ENCODE assay signal across 18 cellular contexts in genomic region chr16:22675745-22676540, GRCh38.
"Had no signal": no experiment of that assay in that cellular context is flagged by ENCODE, and none has a peak within 500 bp of the region (broad histone marks: within the 10 kb centered on the region; RNA-seq: fewer than 3 reads in every experiment).

No MANE protein-coding gene starts in this region.

- H3K27me3 ChIP-seq: gastrocnemius medialis, upper lobe of right lung, vagina had no signal

- H3K79me2 ChIP-seq: parathyroid adenoma had no signal

- H3K9ac ChIP-seq: parathyroid adenoma had no signal

- H2AFZ ChIP-seq: parathyroid adenoma had no signal

- H3K4me1 ChIP-seq: parathyroid adenoma, prostate gland, tibial nerve, upper lobe of right lung, vagina had no signal

- DNase-seq: dorsolateral prefrontal cortex; effector CD4-positive, alpha-beta T cell; foreskin fibroblast; gastrocnemius medialis; natural killer cell; occipital lobe; right cardiac atrium; stimulated activated CD4-positive, alpha-beta T cell treated with anti-CD3 and anti-CD28 coated beads, Interleukin-15, amount 100 ng/mL, for 24 hours; stimulated activated CD4-positive, alpha-beta T cell treated with anti-CD3 and anti-CD28 coated beads, Interleukin-2, amount 100 ng/mL, for 48 hours; stimulated activated naive B cell treated with anti-CD40 and anti-IgM and Interleukin-4, amounts not matched to agents 10 μg/mL and 1 μg/mL and 100 μg/mL, for 72 hours; upper lobe of right lung had no signal

- H3K4me3 ChIP-seq: dorsolateral prefrontal cortex, gastrocnemius medialis, lung, prostate gland, skin epidermis, thoracic aorta, tibial nerve, upper lobe of right lung, vagina had no signal

- H3K9me3 ChIP-seq: gastrocnemius medialis, prostate gland, thoracic aorta, tibial nerve, upper lobe of right lung, vagina had no signal

- H3K27ac ChIP-seq: gastrocnemius medialis, parathyroid adenoma, prostate gland, skin epidermis, thoracic aorta, tibial nerve, upper lobe of right lung, vagina had no signal

- H3K36me3 ChIP-seq: gastrocnemius medialis, prostate gland, thoracic aorta, tibial nerve, upper lobe of right lung, vagina had no signal
